24 cellular contexts compared by ENCODE assay signal in genomic region chr10:1978593-1978992, GRCh38.
"Had no signal": no experiment of that assay in that cellular context is flagged by ENCODE, and none has a peak within 500 bp of the region (broad histone marks: within the 10 kb centered on the region; RNA-seq: fewer than 3 reads in every experiment).

No MANE protein-coding gene starts in this region.

- H3K9me3 Mint-ChIP-seq: nephron; stimulated activated naive CD8-positive, alpha-beta T cell treated with anti-CD3 and anti-CD28 coated beads, Interleukin-15, Interleukin-2, amounts not matched to agents 100 ng/mL and 50 ng/mL, for 24 hours had no signal

- ATAC-seq: activated CD8-positive, alpha-beta memory T cell treated with anti-CD3 and anti-CD28 coated beads, Interleukin-2, amount 10 ng/mL, durations not matched to agents 7 days and 5 days; activated CD8-positive, alpha-beta T cell treated with anti-CD3 and anti-CD28 coated beads for 36 hours; body of pancreas; gastroesophageal sphincter; left ventricle myocardium superior; T-helper 17 cell; upper lobe of right lung had no signal

- H3K27ac Mint-ChIP-seq: activated CD8-positive, alpha-beta memory T cell treated with anti-CD3 and anti-CD28 coated beads, Interleukin-2, amount 10 ng/mL, durations not matched to agents 7 days and 5 days; activated CD8-positive, alpha-beta T cell treated with anti-CD3 and anti-CD28 coated beads for 36 hours; activated naive CD4-positive, alpha-beta T cell treated with anti-CD3 and anti-CD28 coated beads, Interleukin-2, amount 50 U/mL, for 24 hours; nephron; stimulated activated naive CD8-positive, alpha-beta T cell treated with anti-CD3 and anti-CD28 coated beads, Interleukin-15, Interleukin-2, amounts not matched to agents 100 ng/mL and 50 ng/mL, for 24 hours; T-helper 17 cell had no signal

- DNase-seq: activated CD4-positive, alpha-beta T cell treated with anti-CD3 and anti-CD28 coated beads for 4 hours; activated CD4-positive, CD25-positive, alpha-beta regulatory T cell; activated CD8-positive, alpha-beta memory T cell treated with anti-CD3 and anti-CD28 coated beads, Interleukin-2, amount 10 ng/mL, durations not matched to agents 7 days and 5 days; activated CD8-positive, alpha-beta T cell treated with anti-CD3 and anti-CD28 coated beads for 36 hours; activated effector memory CD4-positive, alpha-beta T cell treated with anti-CD3 and anti-CD28 coated beads, Interleukin-2, amount 50 U/mL, for 16 hours; activated T-cell treated with anti-CD3 and anti-CD28 coated beads for 4 hours; anterior cingulate cortex; body of pancreas; caudate nucleus; effector memory CD4-positive, alpha-beta T cell; head of caudate nucleus; hypothalamus; left ventricle myocardium superior; ovary; stimulated activated CD4-positive, alpha-beta T cell treated with anti-CD3 and anti-CD28 coated beads, Interleukin-12 subunit alpha, Interleukin-12 subunit beta, amount 100 ng/mL, for 4 hours; stimulated activated CD4-positive, alpha-beta T cell treated with anti-CD3 and anti-CD28 coated beads, Interleukin-4, amount 100 ng/mL, for 4 hours; substantia nigra; T-helper 17 cell; thyroid gland; upper lobe of right lung had no signal

- H3K27me3 Mint-ChIP-seq: activated CD8-positive, alpha-beta memory T cell treated with anti-CD3 and anti-CD28 coated beads, Interleukin-2, amount 10 ng/mL, durations not matched to agents 7 days and 5 days; activated naive CD4-positive, alpha-beta T cell treated with anti-CD3 and anti-CD28 coated beads, Interleukin-2, amount 50 U/mL, for 24 hours had no signal

- H3K4me1 Mint-ChIP-seq: activated CD8-positive, alpha-beta memory T cell treated with anti-CD3 and anti-CD28 coated beads, Interleukin-2, amount 10 ng/mL, durations not matched to agents 7 days and 5 days; nephron; T-helper 17 cell had no signal

- H3K4me3 Mint-ChIP-seq: activated CD8-positive, alpha-beta memory T cell treated with anti-CD3 and anti-CD28 coated beads, Interleukin-2, amount 10 ng/mL, durations not matched to agents 7 days and 5 days; activated CD8-positive, alpha-beta T cell treated with anti-CD3 and anti-CD28 coated beads for 36 hours; activated naive CD4-positive, alpha-beta T cell treated with anti-CD3 and anti-CD28 coated beads, Interleukin-2, amount 50 U/mL, for 24 hours; nephron; stimulated activated naive CD8-positive, alpha-beta T cell treated with anti-CD3 and anti-CD28 coated beads, Interleukin-15, Interleukin-2, amounts not matched to agents 100 ng/mL and 50 ng/mL, for 24 hours; T-helper 17 cell had no signal

- H3K36me3 Mint-ChIP-seq: activated CD8-positive, alpha-beta memory T cell treated with anti-CD3 and anti-CD28 coated beads, Interleukin-2, amount 10 ng/mL, durations not matched to agents 7 days and 5 days had no signal
